1 cellular context compared by ENCODE assay signal in genomic region chr7:151057989-151058765, GRCh38.
TF ChIP-seq lines count a peak whose summit lies in the region.

No MANE protein-coding gene starts in this region.

TF ChIP-seq in HEK293, 187 proteins besides CTCF, POLR2A, EP300 and RAD21 (continued from another document and continues in another):
- TF ChIP-seq ZNF645 (tag by site-specific recombination; IDR thresholded peaks at IDR 0.05) (no peak), ZNF133 (tag by site-specific recombination; IDR thresholded peaks at IDR 0.05) (no peak), BCL6B (tag by site-specific recombination; IDR thresholded peaks at IDR 0.05) (no peak), ZNF513 (tag by site-specific recombination; IDR thresholded peaks at IDR 0.05) (no peak), ZNF19 (tag by site-specific recombination; IDR thresholded peaks at IDR 0.05; ENCODE audit: low read depth) (no peak), KLF1 (tag by site-specific recombination; IDR thresholded peaks at IDR 0.05) (peak; percentile 34; the same call in 1 of the 2 replicates), ZNF302 (tag by site-specific recombination; IDR thresholded peaks at IDR 0.05; ENCODE audit: low read depth) (no peak), RBAK (tag by site-specific recombination; IDR thresholded peaks at IDR 0.05) (no peak), ZNF571 (tag by site-specific recombination; IDR thresholded peaks at IDR 0.05) (no peak), ZNF2 (tag by site-specific recombination; IDR thresholded peaks at IDR 0.05) (peak; percentile 65; the same call in 1 of the 2 replicates), ZNF785 (tag by site-specific recombination; IDR thresholded peaks at IDR 0.05) (0 out of 2 replicates have a peak, but pooled peaks have one; percentile 23), ZBTB21 (tag by site-specific recombination; IDR thresholded peaks at IDR 0.05) (peak; percentile 93), ZNF629 (tag by site-specific recombination; IDR thresholded peaks at IDR 0.05) (peak; percentile 98), ZNF76 (tag by site-specific recombination; IDR thresholded peaks at IDR 0.05; ENCODE audit: borderline replicate concordance, low read depth) (peak; percentile 99), ZFHX2 (tag by site-specific recombination; conservative IDR thresholded peaks at IDR 0.05) (0 out of 2 replicates have a peak, but pooled peaks have one; percentile 23), ZNF747 (tag by site-specific recombination; IDR thresholded peaks at IDR 0.05) (no peak), KLF9 (tag by site-specific recombination; IDR thresholded peaks at IDR 0.05; ENCODE audit: low read depth) (peak; percentile 68), GLIS1 (tag by site-specific recombination; IDR thresholded peaks at IDR 0.05) (peak; percentile 43), ZNF211 (tag by site-specific recombination; IDR thresholded peaks at IDR 0.05; ENCODE audit: low read depth) (no peak), ZNF335 (tag by site-specific recombination; conservative IDR thresholded peaks at IDR 0.05) (peak; percentile 87), ZNF146 (tag by site-specific recombination; IDR thresholded peaks at IDR 0.05) (no peak), ZNF398 (tag by site-specific recombination; IDR thresholded peaks at IDR 0.05) (peak; percentile 54; the same call in 1 of the 2 replicates), ZNF792 (tag by site-specific recombination; IDR thresholded peaks at IDR 0.05) (no peak), ZNF121 (tag by site-specific recombination; IDR thresholded peaks at IDR 0.05) (no peak), ZNF48 (tag by site-specific recombination; IDR thresholded peaks at IDR 0.05) (no peak), ZNF214 (tag by site-specific recombination; IDR thresholded peaks at IDR 0.05; ENCODE audit: borderline replicate concordance) (no peak), OSR2 (tag by site-specific recombination; IDR thresholded peaks at IDR 0.05) (no peak), SP7 (tag by site-specific recombination; IDR thresholded peaks at IDR 0.05) (peak; percentile 67), ZNF24 (tag by site-specific recombination; IDR thresholded peaks at IDR 0.05) (peak; percentile 69), PRDM4 (tag by site-specific recombination; IDR thresholded peaks at IDR 0.05) (peak; percentile 55; the same call in 1 of the 2 replicates), ZNF280C (tag by site-specific recombination; IDR thresholded peaks at IDR 0.05) (no peak), ZNF37A (tag by site-specific recombination; IDR thresholded peaks at IDR 0.05) (no peak), ZFP41 (tag by site-specific recombination; IDR thresholded peaks at IDR 0.05; ENCODE audit: borderline replicate concordance) (no peak), ZNF488 (tag by site-specific recombination; IDR thresholded peaks at IDR 0.05) (no peak), ZXDB (tag by site-specific recombination; IDR thresholded peaks at IDR 0.05) (peak; percentile 94), ZNF202 (tag by site-specific recombination; IDR thresholded peaks at IDR 0.05; ENCODE audit: borderline replicate concordance) (no peak), ZNF423 (tag by site-specific recombination; IDR thresholded peaks at IDR 0.05) (no peak), ZNF324 (tag by site-specific recombination; IDR thresholded peaks at IDR 0.05) (peak; percentile 72), ZBTB1 (tag by site-specific recombination; IDR thresholded peaks at IDR 0.05) (no peak), ZNF558 (tag by site-specific recombination; IDR thresholded peaks at IDR 0.05) (no peak), ZNF501 (tag by site-specific recombination; IDR thresholded peaks at IDR 0.05) (peak; percentile 46; the same call in 1 of the 2 replicates), ZIC2 (tag by site-specific recombination; IDR thresholded peaks at IDR 0.05) (peak; percentile 96), ZNF549 (tag by site-specific recombination; IDR thresholded peaks at IDR 0.05) (no peak), ZBTB10 (tag by site-specific recombination; IDR thresholded peaks at IDR 0.05) (peak; percentile 97), OVOL3 (tag by site-specific recombination; IDR thresholded peaks at IDR 0.05) (no peak), ZNF280D (tag by site-specific recombination; IDR thresholded peaks at IDR 0.05) (no peak), ZSCAN30 (tag by site-specific recombination; IDR thresholded peaks at IDR 0.05) (no peak), ZNF704 (tag by site-specific recombination; IDR thresholded peaks at IDR 0.05) (no peak), ZNF624 (tag by site-specific recombination; IDR thresholded peaks at IDR 0.05) (no peak)
